8 cellular contexts compared by ENCODE assay signal in the genomic region with DNA sequence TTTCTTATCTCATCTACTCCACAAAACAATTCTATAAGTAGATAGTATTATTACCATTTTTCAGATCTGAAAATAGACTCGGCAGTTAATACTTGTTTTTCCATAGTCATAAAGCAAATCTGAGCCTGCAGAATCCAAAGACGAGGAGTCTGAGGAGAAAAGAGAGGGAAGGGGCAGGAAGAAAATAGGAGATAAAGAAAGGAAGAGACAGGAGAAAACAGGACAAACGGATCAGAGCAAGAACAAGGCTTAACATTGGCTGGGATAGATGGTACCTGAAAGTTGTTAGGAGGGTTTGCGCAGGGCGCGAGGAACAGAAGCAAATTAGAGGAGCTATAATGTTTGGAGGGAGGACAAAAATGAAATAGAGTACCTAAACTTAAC. TPM values are rescaled to one million over a fixed set of nuclear protein-coding genes. Genes with fewer than 3 reads are reported as not detected.
DNase-seq lines count a peak whose midpoint lies in the region; ATAC-seq and TF ChIP-seq lines count a peak whose summit lies in the region.

No MANE protein-coding gene starts in this region.

- DNase-seq in SK-N-SH: no peak
- DNase-seq in activated naive CD4-positive, alpha-beta T cell treated with anti-CD3 and anti-CD28 coated beads, Interleukin-2, amount 50 U/mL, for 72 hours (ENCODE audit: low spot score in 2 of 2): no peak
- DNase-seq in immature natural killer cell: no peak
- DNase-seq in substantia nigra (lab: John Stamatoyannopoulos, UW): no peak
- no peak for DNase-seq in NCI-H510A treated with DMSO at 0.1 percent for 48 hours (lab: John Stamatoyannopoulos, UW)
- DNase-seq in activated CD4-positive, CD25-positive, alpha-beta regulatory T cell (lab: John Stamatoyannopoulos, UW): no peak
- no peak for DNase-seq in SIG-M5 (lab: John Stamatoyannopoulos, UW)

- peaks cover 34% of the 10 kb centered on the region for H3K79me2 ChIP-seq in SK-N-SH (ENCODE audit: insufficient read depth)

- WGBS in SK-N-SH (ENCODE audit: low lambda C conversion rate): 50% methylated on average over 6 of the region's 6 CpGs

- TF ChIP-seq EP300 in SK-N-SH (IDR thresholded peaks at IDR 0.05; ENCODE audit: borderline replicate concordance in 1 of 2, low read depth in 1 of 2, low read length in 1 of 2): no peak

- no peaks in the 10 kb centered on the region for H3K27me3 ChIP-seq in SK-N-SH (ENCODE audit: insufficient read depth)

- H3K27me3 Mint-ChIP-seq in immature natural killer cell (ENCODE audit: low read depth in 3 of 3): peaks cover 0 to 6% (median 5%) of the 10 kb centered on the region in 3 donors

- H3K4me1 Mint-ChIP-seq in immature natural killer cell: peaks cover 28 to 31% of the 10 kb centered on the region in 2 donors

- H3K4me2 ChIP-seq in SK-N-SH: peak overlapping the region; percentile 73

- no peaks in the 10 kb centered on the region for H3K9me3 Mint-ChIP-seq in activated naive CD4-positive, alpha-beta T cell treated with anti-CD3 and anti-CD28 coated beads, Interleukin-2, amount 50 U/mL, for 72 hours
- H3K9me3 Mint-ChIP-seq in immature natural killer cell: no peaks in the 10 kb centered on the region

- H3K4me3 Mint-ChIP-seq in immature natural killer cell: peak overlapping the region; percentile 97 to 99 (median 99)

- peaks cover 0 to 10% of the 10 kb centered on the region in 2 experiments; a peak in 2 of 4 replicates for H3K4me1 ChIP-seq in SK-N-SH (ENCODE audit: control insufficient read depth in 1 of 2, insufficient read depth in 2 of 2, low read depth in 1 of 2, low read length in 1 of 2)

- no peaks in the 10 kb centered on the region for H3K9me3 ChIP-seq in SK-N-SH

- H2AFZ ChIP-seq in SK-N-SH (ENCODE audit: low read depth): peak overlapping the region; percentile 98

- H3K27ac ChIP-seq in SK-N-SH (ENCODE audit: low read depth in 2 of 2, low read length in 1 of 2) (peak overlapping the region; percentile 95 to 100), substantia nigra (ENCODE audit: low read depth, low read length, poor library complexity, severe bottlenecking) (peak overlapping the region; percentile 92)

- no peak for TF ChIP-seq CTCF in SK-N-SH (IDR thresholded peaks at IDR 0.05)

- H3K9me2 ChIP-seq in SK-N-SH: no peaks in the 10 kb centered on the region

- H3F3A ChIP-seq in SK-N-SH (replicated peaks; ENCODE audit: insufficient read depth): peaks cover 3% of the 10 kb centered on the region

- H3K36me3 Mint-ChIP-seq in activated naive CD4-positive, alpha-beta T cell treated with anti-CD3 and anti-CD28 coated beads, Interleukin-2, amount 50 U/mL, for 72 hours: peaks cover 24 to 32% of the 10 kb centered on the region in 2 donors
- H3K36me3 Mint-ChIP-seq in immature natural killer cell: peaks cover 0 to 6% (median 2%) of the 10 kb centered on the region in 3 donors

- H3K4me3 ChIP-seq in SK-N-SH (ENCODE audit: low read depth in 2 of 2, low read length in 1 of 2): peak overlapping the region; percentile 76 to 87

- POLR2A ChIA-PET in SK-N-SH (lab: Yijun Ruan, JAX): interaction anchor here (0.6 to 2.8 kb wide), 8 partner anchors 10 to 145 kb away, joined by 3 to 26 read pairs (median 4); a partner anchor contains a TSS

- no peak for TF ChIP-seq RAD21 in SK-N-SH (IDR thresholded peaks at IDR 0.05; ENCODE audit: low read length)

- no peaks in the 10 kb centered on the region for H4K20me1 ChIP-seq in SK-N-SH (ENCODE audit: insufficient read depth)

- CTCF ChIA-PET in SK-N-SH (lab: Yijun Ruan, JAX): interaction anchor here (0.6 to 5.8 kb wide), 12 partner anchors 8 to 335 kb away, joined by 3 to 72 read pairs (median 4); a partner anchor contains a TSS

- peak overlapping the region; percentile 89 for H3K9ac ChIP-seq in SK-N-SH

- no peak for ATAC-seq in SK-N-SH treated with all-trans-retinoic acid at 6 μM for 48 hours
- ATAC-seq in activated naive CD4-positive, alpha-beta T cell treated with anti-CD3 and anti-CD28 coated beads, Interleukin-2, amount 50 U/mL, for 72 hours: no peak

- peaks cover 8 to 9% of the 10 kb centered on the region in 2 experiments for H3K36me3 ChIP-seq in SK-N-SH (replicated peaks in 1 of 2; ENCODE audit: control insufficient read depth in 1 of 2, insufficient read depth in 2 of 2, low read length in 1 of 2)

- peak overlapping the region; percentile 95 to 100 for H3K27ac Mint-ChIP-seq in activated naive CD4-positive, alpha-beta T cell treated with anti-CD3 and anti-CD28 coated beads, Interleukin-2, amount 50 U/mL, for 72 hours
- peak overlapping the region; percentile 94 to 99 (median 98) for H3K27ac Mint-ChIP-seq in immature natural killer cell

TF ChIP-seq in SK-N-SH, 30 proteins besides CTCF, POLR2A, EP300 and RAD21:
- TF ChIP-seq, protein P1, sequence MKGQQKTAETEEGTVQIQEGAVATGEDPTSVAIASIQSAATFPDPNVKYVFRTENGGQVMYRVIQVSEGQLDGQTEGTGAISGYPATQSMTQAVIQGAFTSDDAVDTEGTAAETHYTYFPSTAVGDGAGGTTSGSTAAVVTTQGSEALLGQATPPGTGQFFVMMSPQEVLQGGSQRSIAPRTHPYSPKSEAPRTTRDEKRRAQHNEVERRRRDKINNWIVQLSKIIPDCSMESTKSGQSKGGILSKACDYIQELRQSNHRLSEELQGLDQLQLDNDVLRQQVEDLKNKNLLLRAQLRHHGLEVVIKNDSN (IDR thresholded peaks at IDR 0.05; ENCODE audit: borderline replicate concordance, low read depth): no peak
- TF ChIP-seq TCF12 (IDR thresholded peaks at IDR 0.05): no peak
- TF ChIP-seq, protein P2, sequence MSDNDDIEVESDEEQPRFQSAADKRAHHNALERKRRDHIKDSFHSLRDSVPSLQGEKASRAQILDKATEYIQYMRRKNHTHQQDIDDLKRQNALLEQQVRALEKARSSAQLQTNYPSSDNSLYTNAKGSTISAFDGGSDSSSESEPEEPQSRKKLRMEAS (IDR thresholded peaks at IDR 0.05; ENCODE audit: low read depth): no peak

TF ChIP-seq in SK-N-SH treated with all-trans-retinoic acid at 6 μM for 48 hours, 23 proteins besides CTCF, POLR2A, EP300 and RAD21 (continues in another document):
- TF ChIP-seq ZC3H10 (CRISPR knock-in tag; IDR thresholded peaks at IDR 0.05): no peak
- no peak for TF ChIP-seq TCF4 (CRISPR knock-in tag; IDR thresholded peaks at IDR 0.05; ENCODE audit: borderline replicate concordance)
- no peak for TF ChIP-seq SNAI2 (CRISPR knock-in tag; IDR thresholded peaks at IDR 0.05)
- TF ChIP-seq ESRRG (CRISPR knock-in tag; IDR thresholded peaks at IDR 0.05): no peak
- no peak for TF ChIP-seq ZNF70 (CRISPR knock-in tag; IDR thresholded peaks at IDR 0.05)
- TF ChIP-seq ZNF8 (CRISPR knock-in tag; IDR thresholded peaks at IDR 0.05): no peak
- TF ChIP-seq, protein P3, sequence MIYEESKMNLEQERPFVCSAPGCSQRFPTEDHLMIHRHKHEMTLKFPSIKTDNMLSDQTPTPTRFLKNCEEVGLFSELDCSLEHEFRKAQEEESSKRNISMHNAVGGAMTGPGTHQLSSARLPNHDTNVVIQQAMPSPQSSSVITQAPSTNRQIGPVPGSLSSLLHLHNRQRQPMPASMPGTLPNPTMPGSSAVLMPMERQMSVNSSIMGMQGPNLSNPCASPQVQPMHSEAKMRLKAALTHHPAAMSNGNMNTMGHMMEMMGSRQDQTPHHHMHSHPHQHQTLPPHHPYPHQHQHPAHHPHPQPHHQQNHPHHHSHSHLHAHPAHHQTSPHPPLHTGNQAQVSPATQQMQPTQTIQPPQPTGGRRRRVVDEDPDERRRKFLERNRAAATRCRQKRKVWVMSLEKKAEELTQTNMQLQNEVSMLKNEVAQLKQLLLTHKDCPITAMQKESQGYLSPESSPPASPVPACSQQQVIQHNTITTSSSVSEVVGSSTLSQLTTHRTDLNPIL (CRISPR knock-in tag; IDR thresholded peaks at IDR 0.05; ENCODE audit: low read depth): no peak
- no peak for TF ChIP-seq PPARA (CRISPR knock-in tag; IDR thresholded peaks at IDR 0.05; ENCODE audit: borderline replicate concordance)
- TF ChIP-seq, protein P4, sequence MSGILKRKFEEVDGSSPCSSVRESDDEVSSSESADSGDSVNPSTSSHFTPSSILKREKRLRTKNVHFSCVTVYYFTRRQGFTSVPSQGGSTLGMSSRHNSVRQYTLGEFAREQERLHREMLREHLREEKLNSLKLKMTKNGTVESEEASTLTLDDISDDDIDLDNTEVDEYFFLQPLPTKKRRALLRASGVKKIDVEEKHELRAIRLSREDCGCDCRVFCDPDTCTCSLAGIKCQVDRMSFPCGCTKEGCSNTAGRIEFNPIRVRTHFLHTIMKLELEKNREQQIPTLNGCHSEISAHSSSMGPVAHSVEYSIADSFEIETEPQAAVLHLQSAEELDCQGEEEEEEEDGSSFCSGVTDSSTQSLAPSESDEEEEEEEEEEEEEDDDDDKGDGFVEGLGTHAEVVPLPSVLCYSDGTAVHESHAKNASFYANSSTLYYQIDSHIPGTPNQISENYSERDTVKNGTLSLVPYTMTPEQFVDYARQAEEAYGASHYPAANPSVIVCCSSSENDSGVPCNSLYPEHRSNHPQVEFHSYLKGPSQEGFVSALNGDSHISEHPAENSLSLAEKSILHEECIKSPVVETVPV (CRISPR knock-in tag; IDR thresholded peaks at IDR 0.05): no peak
- TF ChIP-seq ZFP3 (CRISPR knock-in tag; IDR thresholded peaks at IDR 0.05): no peak
- TF ChIP-seq BACH2 (CRISPR knock-in tag; IDR thresholded peaks at IDR 0.05; ENCODE audit: borderline replicate concordance): no peak

RNA-seq across cellular contexts. Expression of a gene that starts 0.6 kb away (rescaled TPM):
- polyA plus RNA-seq in SK-N-SH (2012; rRNA removed) (36.6 and 48.4 TPM in 2 replicates), immature natural killer cell (10 to 100 TPM; 10.8 to 18.1 (median 15.1) TPM)
- 49.9 and 53.0 TPM in 2 replicates for polyA plus RNA-seq in SK-N-SH (2012; cell fraction: cytosol; rRNA removed)
- 6.9 and 13.6 TPM in 2 replicates for polyA plus RNA-seq in SK-N-SH (2012; cell fraction: nucleus; rRNA removed)
- total RNA-seq in activated naive CD4-positive, alpha-beta T cell treated with anti-CD3 and anti-CD28 coated beads, Interleukin-2, amount 50 U/mL, for 72 hours: 10 to 100 TPM; 23.4 to 44.3 TPM

RNA-seq across cellular contexts. Expression of a gene that starts 10.5 kb away (rescaled TPM):
- polyA plus RNA-seq in SK-N-SH (2012; rRNA removed): 20.4 and 29.8 TPM in 2 replicates
- 21.5 and 24.8 TPM in 2 replicates for polyA plus RNA-seq in SK-N-SH (2012; cell fraction: cytosol; rRNA removed)
- 17.0 and 23.2 TPM in 2 replicates for polyA plus RNA-seq in SK-N-SH (2012; cell fraction: nucleus; rRNA removed)
- total RNA-seq in activated naive CD4-positive, alpha-beta T cell treated with anti-CD3 and anti-CD28 coated beads, Interleukin-2, amount 50 U/mL, for 72 hours: 10 to 100 TPM; 31.6 to 31.9 TPM
- polyA plus RNA-seq in immature natural killer cell: 10 to 100 TPM; 26.8 to 54.2 (median 43.8) TPM

RNA-seq across cellular contexts. Expression of a gene that starts 36.0 kb away (rescaled TPM):
- 0.30 and 0.47 TPM in 2 replicates for polyA plus RNA-seq in SK-N-SH (2012; rRNA removed)
- polyA plus RNA-seq in SK-N-SH (2012; cell fraction: cytosol; rRNA removed): 0.21 and 0.25 TPM in 2 replicates
- 0.47 and 0.54 TPM in 2 replicates for polyA plus RNA-seq in SK-N-SH (2012; cell fraction: nucleus; rRNA removed)
- total RNA-seq in activated naive CD4-positive, alpha-beta T cell treated with anti-CD3 and anti-CD28 coated beads, Interleukin-2, amount 50 U/mL, for 72 hours: 1 to 10 TPM in 1 of 2 donors, under 1 TPM in 1; 0.25 to 3.0 TPM
- under 1 TPM; 0.29 to 0.52 (median 0.49) TPM for polyA plus RNA-seq in immature natural killer cell
